In the genomic region with DNA sequence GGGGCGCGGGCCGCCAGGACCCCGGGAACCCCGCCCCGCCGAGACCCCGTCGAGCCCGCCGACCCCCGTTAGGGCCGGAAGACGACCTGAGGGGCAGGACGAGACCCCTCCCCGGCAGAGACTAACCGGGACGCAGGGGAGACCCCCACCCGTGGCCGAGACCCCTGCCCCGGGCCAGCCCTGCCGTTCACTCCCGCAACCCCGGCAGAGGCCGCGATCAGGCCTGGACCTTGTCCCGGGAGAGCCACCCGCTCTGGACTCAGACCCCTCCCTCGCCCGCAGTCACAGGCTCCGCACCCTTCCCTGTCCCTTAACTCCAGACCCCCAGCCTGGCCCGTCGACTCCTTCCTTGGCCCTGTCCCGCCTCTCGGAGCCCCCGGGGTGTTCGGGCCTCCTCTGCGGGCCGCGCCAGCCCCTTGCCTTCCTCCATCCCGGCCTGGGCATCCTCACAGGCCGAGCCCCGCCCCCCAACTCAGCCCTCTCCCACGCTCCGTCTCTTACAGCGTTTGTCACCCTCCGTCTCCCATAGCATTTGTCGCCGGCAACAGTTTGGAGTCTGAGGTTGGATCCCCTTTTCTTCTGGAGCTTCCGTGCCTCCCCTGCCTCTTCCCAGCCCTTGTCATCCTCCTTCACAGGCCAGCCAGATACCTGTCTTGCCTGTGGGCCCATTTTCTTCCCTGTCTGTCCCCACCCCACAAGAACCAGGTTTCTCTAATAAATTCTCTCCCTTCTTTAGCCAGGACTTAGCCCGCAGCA, we compare ENCODE assay signal across 1 cellular context.
A peak's percentile ranks its signal among the peaks of the same experiment; 100 is the strongest.
TF ChIP-seq lines count a peak whose summit lies in the region.

No MANE protein-coding gene starts in this region.

TF ChIP-seq in K562, 482 proteins besides CTCF, POLR2A, EP300 and RAD21 (continues in another document):
- TF ChIP-seq, protein P1, sequence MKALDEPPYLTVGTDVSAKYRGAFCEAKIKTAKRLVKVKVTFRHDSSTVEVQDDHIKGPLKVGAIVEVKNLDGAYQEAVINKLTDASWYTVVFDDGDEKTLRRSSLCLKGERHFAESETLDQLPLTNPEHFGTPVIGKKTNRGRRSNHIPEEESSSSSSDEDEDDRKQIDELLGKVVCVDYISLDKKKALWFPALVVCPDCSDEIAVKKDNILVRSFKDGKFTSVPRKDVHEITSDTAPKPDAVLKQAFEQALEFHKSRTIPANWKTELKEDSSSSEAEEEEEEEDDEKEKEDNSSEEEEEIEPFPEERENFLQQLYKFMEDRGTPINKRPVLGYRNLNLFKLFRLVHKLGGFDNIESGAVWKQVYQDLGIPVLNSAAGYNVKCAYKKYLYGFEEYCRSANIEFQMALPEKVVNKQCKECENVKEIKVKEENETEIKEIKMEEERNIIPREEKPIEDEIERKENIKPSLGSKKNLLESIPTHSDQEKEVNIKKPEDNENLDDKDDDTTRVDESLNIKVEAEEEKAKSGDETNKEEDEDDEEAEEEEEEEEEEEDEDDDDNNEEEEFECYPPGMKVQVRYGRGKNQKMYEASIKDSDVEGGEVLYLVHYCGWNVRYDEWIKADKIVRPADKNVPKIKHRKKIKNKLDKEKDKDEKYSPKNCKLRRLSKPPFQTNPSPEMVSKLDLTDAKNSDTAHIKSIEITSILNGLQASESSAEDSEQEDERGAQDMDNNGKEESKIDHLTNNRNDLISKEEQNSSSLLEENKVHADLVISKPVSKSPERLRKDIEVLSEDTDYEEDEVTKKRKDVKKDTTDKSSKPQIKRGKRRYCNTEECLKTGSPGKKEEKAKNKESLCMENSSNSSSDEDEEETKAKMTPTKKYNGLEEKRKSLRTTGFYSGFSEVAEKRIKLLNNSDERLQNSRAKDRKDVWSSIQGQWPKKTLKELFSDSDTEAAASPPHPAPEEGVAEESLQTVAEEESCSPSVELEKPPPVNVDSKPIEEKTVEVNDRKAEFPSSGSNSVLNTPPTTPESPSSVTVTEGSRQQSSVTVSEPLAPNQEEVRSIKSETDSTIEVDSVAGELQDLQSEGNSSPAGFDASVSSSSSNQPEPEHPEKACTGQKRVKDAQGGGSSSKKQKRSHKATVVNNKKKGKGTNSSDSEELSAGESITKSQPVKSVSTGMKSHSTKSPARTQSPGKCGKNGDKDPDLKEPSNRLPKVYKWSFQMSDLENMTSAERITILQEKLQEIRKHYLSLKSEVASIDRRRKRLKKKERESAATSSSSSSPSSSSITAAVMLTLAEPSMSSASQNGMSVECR (CRISPR knock-in tag; IDR thresholded peaks at IDR 0.05), result peak; percentile 53; the same call in 1 of the 2 replicates
- TF ChIP-seq NFATC3 (IDR thresholded peaks at IDR 0.05), result no peak
- no peak for TF ChIP-seq CCAR2 (IDR thresholded peaks at IDR 0.05; ENCODE audit: low read depth, low read length)
- TF ChIP-seq ADNP (tag; IDR thresholded peaks at IDR 0.05), result no peak
- TF ChIP-seq CEBPG (CRISPR knock-in tag; IDR thresholded peaks at IDR 0.05), result no peak
- TF ChIP-seq CEBPG (tag; conservative IDR thresholded peaks at IDR 0.05 in 1 of 2, IDR thresholded peaks at IDR 0.05 in 1 of 2), result no peak
- TF ChIP-seq ZNF384 (IDR thresholded peaks at IDR 0.05; ENCODE audit: low read depth, low read length), result no peak
- TF ChIP-seq ZNF263 (CRISPR knock-in tag; IDR thresholded peaks at IDR 0.05; ENCODE audit: borderline replicate concordance), result 0 out of 2 replicates have a peak, but pooled peaks have one; percentile 19
- TF ChIP-seq CBX2 (IDR thresholded peaks at IDR 0.05; ENCODE audit: insufficient read depth, low read length, poor library complexity, severe bottlenecking), result no peak
- TF ChIP-seq SRF (CRISPR knock-in tag; IDR thresholded peaks at IDR 0.05), result no peak
- TF ChIP-seq, protein P2, sequence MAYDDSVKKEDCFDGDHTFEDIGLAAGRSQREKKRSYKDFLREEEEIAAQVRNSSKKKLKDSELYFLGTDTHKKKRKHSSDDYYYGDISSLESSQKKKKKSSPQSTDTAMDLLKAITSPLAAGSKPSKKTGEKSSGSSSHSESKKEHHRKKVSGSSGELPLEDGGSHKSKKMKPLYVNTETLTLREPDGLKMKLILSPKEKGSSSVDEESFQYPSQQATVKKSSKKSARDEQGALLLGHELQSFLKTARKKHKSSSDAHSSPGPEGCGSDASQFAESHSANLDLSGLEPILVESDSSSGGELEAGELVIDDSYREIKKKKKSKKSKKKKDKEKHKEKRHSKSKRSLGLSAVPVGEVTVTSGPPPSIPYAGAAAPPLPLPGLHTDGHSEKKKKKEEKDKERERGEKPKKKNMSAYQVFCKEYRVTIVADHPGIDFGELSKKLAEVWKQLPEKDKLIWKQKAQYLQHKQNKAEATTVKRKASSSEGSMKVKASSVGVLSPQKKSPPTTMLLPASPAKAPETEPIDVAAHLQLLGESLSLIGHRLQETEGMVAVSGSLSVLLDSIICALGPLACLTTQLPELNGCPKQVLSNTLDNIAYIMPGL (CRISPR knock-in tag; IDR thresholded peaks at IDR 0.05), result no peak
- no peak for TF ChIP-seq HEY1 (CRISPR knock-in tag; IDR thresholded peaks at IDR 0.05; ENCODE audit: borderline replicate concordance)
- no peak for TF ChIP-seq CBFA2T3 (IDR thresholded peaks at IDR 0.05)
- TF ChIP-seq TEAD4 (IDR thresholded peaks at IDR 0.05; ENCODE audit: low read length), result no peak
- 0 out of 2 replicates have a peak, but pooled peaks have one; percentile 14 for TF ChIP-seq TEAD4 (CRISPR knock-in tag; IDR thresholded peaks at IDR 0.05; ENCODE audit: borderline replicate concordance)
- TF ChIP-seq PHB (CRISPR knock-in tag; IDR thresholded peaks at IDR 0.05), result no peak
- TF ChIP-seq ZBTB17 (CRISPR knock-in tag; IDR thresholded peaks at IDR 0.05), result no peak
- TF ChIP-seq, protein P3, sequence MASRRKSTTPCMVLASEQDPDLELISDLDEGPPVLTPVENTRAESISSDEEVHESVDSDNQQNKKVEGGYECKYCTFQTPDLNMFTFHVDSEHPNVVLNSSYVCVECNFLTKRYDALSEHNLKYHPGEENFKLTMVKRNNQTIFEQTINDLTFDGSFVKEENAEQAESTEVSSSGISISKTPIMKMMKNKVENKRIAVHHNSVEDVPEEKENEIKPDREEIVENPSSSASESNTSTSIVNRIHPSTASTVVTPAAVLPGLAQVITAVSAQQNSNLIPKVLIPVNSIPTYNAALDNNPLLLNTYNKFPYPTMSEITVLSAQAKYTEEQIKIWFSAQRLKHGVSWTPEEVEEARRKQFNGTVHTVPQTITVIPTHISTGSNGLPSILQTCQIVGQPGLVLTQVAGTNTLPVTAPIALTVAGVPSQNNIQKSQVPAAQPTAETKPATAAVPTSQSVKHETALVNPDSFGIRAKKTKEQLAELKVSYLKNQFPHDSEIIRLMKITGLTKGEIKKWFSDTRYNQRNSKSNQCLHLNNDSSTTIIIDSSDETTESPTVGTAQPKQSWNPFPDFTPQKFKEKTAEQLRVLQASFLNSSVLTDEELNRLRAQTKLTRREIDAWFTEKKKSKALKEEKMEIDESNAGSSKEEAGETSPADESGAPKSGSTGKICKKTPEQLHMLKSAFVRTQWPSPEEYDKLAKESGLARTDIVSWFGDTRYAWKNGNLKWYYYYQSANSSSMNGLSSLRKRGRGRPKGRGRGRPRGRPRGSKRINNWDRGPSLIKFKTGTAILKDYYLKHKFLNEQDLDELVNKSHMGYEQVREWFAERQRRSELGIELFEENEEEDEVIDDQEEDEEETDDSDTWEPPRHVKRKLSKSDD (conservative IDR thresholded peaks at IDR 0.05; ENCODE audit: low read length), result no peak
- peak; percentile 26 for TF ChIP-seq KDM5B (IDR thresholded peaks at IDR 0.05; ENCODE audit: insufficient replicate concordance, low read depth, low read length)
- TF ChIP-seq, protein P4, sequence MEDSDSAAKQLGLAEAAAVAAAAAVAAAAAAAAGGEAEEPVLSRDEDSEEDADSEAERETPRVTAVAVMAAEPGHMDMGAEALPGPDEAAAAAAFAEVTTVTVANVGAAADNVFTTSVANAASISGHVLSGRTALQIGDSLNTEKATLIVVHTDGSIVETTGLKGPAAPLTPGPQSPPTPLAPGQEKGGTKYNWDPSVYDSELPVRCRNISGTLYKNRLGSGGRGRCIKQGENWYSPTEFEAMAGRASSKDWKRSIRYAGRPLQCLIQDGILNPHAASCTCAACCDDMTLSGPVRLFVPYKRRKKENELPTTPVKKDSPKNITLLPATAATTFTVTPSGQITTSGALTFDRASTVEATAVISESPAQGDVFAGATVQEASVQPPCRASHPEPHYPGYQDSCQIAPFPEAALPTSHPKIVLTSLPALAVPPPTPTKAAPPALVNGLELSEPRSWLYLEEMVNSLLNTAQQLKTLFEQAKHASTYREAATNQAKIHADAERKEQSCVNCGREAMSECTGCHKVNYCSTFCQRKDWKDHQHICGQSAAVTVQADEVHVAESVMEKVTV (CRISPR knock-in tag; IDR thresholded peaks at IDR 0.05), result no peak
- no peak for TF ChIP-seq FOXA3 (CRISPR knock-in tag; conservative IDR thresholded peaks at IDR 0.05 in 1 of 2, IDR thresholded peaks at IDR 0.05 in 1 of 2)
- TF ChIP-seq, protein P5, sequence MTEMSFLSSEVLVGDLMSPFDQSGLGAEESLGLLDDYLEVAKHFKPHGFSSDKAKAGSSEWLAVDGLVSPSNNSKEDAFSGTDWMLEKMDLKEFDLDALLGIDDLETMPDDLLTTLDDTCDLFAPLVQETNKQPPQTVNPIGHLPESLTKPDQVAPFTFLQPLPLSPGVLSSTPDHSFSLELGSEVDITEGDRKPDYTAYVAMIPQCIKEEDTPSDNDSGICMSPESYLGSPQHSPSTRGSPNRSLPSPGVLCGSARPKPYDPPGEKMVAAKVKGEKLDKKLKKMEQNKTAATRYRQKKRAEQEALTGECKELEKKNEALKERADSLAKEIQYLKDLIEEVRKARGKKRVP (CRISPR knock-in tag; IDR thresholded peaks at IDR 0.05), result no peak
- no peak for TF ChIP-seq ZEB2 (IDR thresholded peaks at IDR 0.05)
- no peak for TF ChIP-seq ZNF583 (CRISPR knock-in tag; IDR thresholded peaks at IDR 0.05)
- TF ChIP-seq ARNT (IDR thresholded peaks at IDR 0.05), result no peak
- TF ChIP-seq KLF16 (IDR thresholded peaks at IDR 0.05), result no peak
- TF ChIP-seq, protein P6, sequence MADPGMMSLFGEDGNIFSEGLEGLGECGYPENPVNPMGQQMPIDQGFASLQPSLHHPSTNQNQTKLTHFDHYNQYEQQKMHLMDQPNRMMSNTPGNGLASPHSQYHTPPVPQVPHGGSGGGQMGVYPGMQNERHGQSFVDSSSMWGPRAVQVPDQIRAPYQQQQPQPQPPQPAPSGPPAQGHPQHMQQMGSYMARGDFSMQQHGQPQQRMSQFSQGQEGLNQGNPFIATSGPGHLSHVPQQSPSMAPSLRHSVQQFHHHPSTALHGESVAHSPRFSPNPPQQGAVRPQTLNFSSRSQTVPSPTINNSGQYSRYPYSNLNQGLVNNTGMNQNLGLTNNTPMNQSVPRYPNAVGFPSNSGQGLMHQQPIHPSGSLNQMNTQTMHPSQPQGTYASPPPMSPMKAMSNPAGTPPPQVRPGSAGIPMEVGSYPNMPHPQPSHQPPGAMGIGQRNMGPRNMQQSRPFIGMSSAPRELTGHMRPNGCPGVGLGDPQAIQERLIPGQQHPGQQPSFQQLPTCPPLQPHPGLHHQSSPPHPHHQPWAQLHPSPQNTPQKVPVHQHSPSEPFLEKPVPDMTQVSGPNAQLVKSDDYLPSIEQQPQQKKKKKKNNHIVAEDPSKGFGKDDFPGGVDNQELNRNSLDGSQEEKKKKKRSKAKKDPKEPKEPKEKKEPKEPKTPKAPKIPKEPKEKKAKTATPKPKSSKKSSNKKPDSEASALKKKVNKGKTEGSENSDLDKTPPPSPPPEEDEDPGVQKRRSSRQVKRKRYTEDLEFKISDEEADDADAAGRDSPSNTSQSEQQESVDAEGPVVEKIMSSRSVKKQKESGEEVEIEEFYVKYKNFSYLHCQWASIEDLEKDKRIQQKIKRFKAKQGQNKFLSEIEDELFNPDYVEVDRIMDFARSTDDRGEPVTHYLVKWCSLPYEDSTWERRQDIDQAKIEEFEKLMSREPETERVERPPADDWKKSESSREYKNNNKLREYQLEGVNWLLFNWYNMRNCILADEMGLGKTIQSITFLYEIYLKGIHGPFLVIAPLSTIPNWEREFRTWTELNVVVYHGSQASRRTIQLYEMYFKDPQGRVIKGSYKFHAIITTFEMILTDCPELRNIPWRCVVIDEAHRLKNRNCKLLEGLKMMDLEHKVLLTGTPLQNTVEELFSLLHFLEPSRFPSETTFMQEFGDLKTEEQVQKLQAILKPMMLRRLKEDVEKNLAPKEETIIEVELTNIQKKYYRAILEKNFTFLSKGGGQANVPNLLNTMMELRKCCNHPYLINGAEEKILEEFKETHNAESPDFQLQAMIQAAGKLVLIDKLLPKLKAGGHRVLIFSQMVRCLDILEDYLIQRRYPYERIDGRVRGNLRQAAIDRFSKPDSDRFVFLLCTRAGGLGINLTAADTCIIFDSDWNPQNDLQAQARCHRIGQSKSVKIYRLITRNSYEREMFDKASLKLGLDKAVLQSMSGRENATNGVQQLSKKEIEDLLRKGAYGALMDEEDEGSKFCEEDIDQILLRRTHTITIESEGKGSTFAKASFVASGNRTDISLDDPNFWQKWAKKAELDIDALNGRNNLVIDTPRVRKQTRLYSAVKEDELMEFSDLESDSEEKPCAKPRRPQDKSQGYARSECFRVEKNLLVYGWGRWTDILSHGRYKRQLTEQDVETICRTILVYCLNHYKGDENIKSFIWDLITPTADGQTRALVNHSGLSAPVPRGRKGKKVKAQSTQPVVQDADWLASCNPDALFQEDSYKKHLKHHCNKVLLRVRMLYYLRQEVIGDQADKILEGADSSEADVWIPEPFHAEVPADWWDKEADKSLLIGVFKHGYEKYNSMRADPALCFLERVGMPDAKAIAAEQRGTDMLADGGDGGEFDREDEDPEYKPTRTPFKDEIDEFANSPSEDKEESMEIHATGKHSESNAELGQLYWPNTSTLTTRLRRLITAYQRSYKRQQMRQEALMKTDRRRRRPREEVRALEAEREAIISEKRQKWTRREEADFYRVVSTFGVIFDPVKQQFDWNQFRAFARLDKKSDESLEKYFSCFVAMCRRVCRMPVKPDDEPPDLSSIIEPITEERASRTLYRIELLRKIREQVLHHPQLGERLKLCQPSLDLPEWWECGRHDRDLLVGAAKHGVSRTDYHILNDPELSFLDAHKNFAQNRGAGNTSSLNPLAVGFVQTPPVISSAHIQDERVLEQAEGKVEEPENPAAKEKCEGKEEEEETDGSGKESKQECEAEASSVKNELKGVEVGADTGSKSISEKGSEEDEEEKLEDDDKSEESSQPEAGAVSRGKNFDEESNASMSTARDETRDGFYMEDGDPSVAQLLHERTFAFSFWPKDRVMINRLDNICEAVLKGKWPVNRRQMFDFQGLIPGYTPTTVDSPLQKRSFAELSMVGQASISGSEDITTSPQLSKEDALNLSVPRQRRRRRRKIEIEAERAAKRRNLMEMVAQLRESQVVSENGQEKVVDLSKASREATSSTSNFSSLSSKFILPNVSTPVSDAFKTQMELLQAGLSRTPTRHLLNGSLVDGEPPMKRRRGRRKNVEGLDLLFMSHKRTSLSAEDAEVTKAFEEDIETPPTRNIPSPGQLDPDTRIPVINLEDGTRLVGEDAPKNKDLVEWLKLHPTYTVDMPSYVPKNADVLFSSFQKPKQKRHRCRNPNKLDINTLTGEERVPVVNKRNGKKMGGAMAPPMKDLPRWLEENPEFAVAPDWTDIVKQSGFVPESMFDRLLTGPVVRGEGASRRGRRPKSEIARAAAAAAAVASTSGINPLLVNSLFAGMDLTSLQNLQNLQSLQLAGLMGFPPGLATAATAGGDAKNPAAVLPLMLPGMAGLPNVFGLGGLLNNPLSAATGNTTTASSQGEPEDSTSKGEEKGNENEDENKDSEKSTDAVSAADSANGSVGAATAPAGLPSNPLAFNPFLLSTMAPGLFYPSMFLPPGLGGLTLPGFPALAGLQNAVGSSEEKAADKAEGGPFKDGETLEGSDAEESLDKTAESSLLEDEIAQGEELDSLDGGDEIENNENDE (IDR thresholded peaks at IDR 0.05; ENCODE audit: low read depth, low read length), result no peak
- TF ChIP-seq ZNF444 (CRISPR knock-in tag; IDR thresholded peaks at IDR 0.05), result no peak
- no peak for TF ChIP-seq LEF1 (IDR thresholded peaks at IDR 0.05)
- no peak for TF ChIP-seq ZNF75A (CRISPR knock-in tag; IDR thresholded peaks at IDR 0.05)
- TF ChIP-seq RBM22 (IDR thresholded peaks at IDR 0.05; ENCODE audit: low read depth, low read length, poor library complexity, severe bottlenecking), result peak; percentile 40
